Comparison of ENCODE assay signal across 18 cellular contexts in the genomic region with DNA sequence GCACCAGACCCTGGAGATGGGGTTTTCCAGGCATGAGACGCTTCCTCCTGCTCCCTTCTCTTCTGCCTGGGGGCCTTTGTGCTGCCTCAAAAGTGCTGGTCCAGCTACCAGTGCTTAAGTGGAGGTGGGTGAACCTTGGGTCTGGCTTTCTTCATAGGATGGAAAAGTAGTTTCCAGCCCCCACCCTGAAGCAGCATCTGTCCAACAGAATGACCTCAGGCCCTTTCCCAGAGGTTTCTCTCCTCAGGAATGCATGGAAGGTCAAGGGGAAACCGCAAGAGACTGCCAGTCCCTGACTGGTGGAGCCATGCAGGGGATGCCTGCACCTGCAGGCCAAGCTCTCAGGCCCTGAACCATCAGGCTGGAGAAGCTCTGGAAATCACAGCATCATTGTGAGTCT.
A peak's percentile ranks its signal among the peaks of the same experiment; 100 is the strongest.
DNase-seq lines count a peak whose midpoint lies in the region; ATAC-seq, FAIRE-seq and TF ChIP-seq lines count a peak whose summit lies in the region.
"Had no signal": no experiment of that assay in that cellular context is flagged by ENCODE, and none has a peak within 500 bp of the region (broad histone marks: within the 10 kb centered on the region; RNA-seq: fewer than 3 reads in every experiment).

No MANE protein-coding gene starts in this region.

- FAIRE-seq in GM12892 (lab: Jason Lieb, UNC), result no peak
- FAIRE-seq: A204.1, G401.6, GM19239, H1, HTR-8/SVneo, K562 had no signal

- no peaks in the 10 kb centered on the region for H3K27me3 ChIP-seq in foreskin keratinocyte
- H3K27me3 ChIP-seq: BLaER1 had no signal

- ATAC-seq in foreskin keratinocyte, result no peak
- ATAC-seq: K562 had no signal

- DNase-seq in EH (ENCODE audit: low read depth) (peak; percentile 47), RPMI7951 (ENCODE audit: low read depth) (peak; percentile 56), kidney tubule cell (ENCODE audit: low spot score) (peak; percentile 42), foreskin keratinocyte (no peak), GM12892 (ENCODE audit: insufficient read length) (no peak), GM10266 (ENCODE audit: extremely low spot score) (no peak)
- DNase-seq: ACHN; CD4-positive, alpha-beta memory T cell; DMS153; DMS79; H9 had no signal

- no peak overlapping the region for H3K27ac ChIP-seq in foreskin keratinocyte
- H3K27ac ChIP-seq: BLaER1 had no signal

- no peak for TF ChIP-seq POLR2A in GM12892 (IDR thresholded peaks at IDR 0.05; ENCODE audit: low read depth, low read length)

- no peak for TF ChIP-seq CTCF in foreskin keratinocyte (conservative IDR thresholded peaks at IDR 0.05)
- TF ChIP-seq CTCF in GM10266 (IDR thresholded peaks at IDR 0.05; ENCODE audit: control insufficient read depth, insufficient read depth, low read depth, missing control alignments), result no peak

- H3K4me1 ChIP-seq in foreskin keratinocyte, result no peaks in the 10 kb centered on the region
- H3K4me1 ChIP-seq: BLaER1 had no signal

Comparison
In these comparisons a context has a peak if more than half of its experiments do, and no peak if none do; other contexts are left out.
1. DNase-seq: peak in EH (single experiment), RPMI7951 (single experiment) and kidney tubule cell (single experiment); none in foreskin keratinocyte (0 of 2), GM12892 (single experiment) and GM10266 (single experiment).